8 cellular contexts compared by ENCODE assay signal in genomic region chr13:76991796-76992547, GRCh38.
DNase-seq lines count a peak whose midpoint lies in the region; FAIRE-seq and TF ChIP-seq lines count a peak whose summit lies in the region.

Gene CLN5 (plus strand): TSS chr13:76992081. CDS start chr13:76992099, 18 bp downstream.

- DNase-seq in H54 (ENCODE audit: insufficient read length, low spot score): peak; percentile 96
- peak; percentile 95 for DNase-seq in LoVo (ENCODE audit: low spot score)
- peak; percentile 86 for DNase-seq in SIG-M5 (lab: John Stamatoyannopoulos, UW)
- DNase-seq in activated gamma-delta T cell (lab: John Stamatoyannopoulos, UW): peak; percentile 95
- DNase-seq in fibroblast of the conjunctiva (ENCODE audit: low read depth): peak; percentile 88
- DNase-seq in nephron progenitor cell: peak; percentile 89

- peaks cover 7% of the 10 kb centered on the region for H3K4me1 ChIP-seq in ES-I3 (ENCODE audit: insufficient read depth, low read length)

- no peaks in the 10 kb centered on the region for H3K9me3 Mint-ChIP-seq in nephron progenitor cell
- H3K9me3 Mint-ChIP-seq in stimulated activated naive CD8-positive, alpha-beta T cell treated with anti-CD3 and anti-CD28 coated beads, Interleukin-15, Interleukin-2, amounts not matched to agents 100 ng/mL and 50 ng/mL, for 24 hours: no peaks in the 10 kb centered on the region

- H3K4me3 Mint-ChIP-seq in nephron progenitor cell: peak within 1 kb of the TSS; percentile 99
- H3K4me3 Mint-ChIP-seq in stimulated activated naive CD8-positive, alpha-beta T cell treated with anti-CD3 and anti-CD28 coated beads, Interleukin-15, Interleukin-2, amounts not matched to agents 100 ng/mL and 50 ng/mL, for 24 hours: peak within 1 kb of the TSS; percentile 98

- no peaks in the 10 kb centered on the region for H3K9me3 ChIP-seq in ES-I3 (ENCODE audit: control insufficient read depth, insufficient read depth, low read length)

- peaks cover 2% of the 10 kb centered on the region for H3K36me3 ChIP-seq in ES-I3 (ENCODE audit: insufficient read depth, low read length)

- peaks cover 8% of the 10 kb centered on the region for H3K36me3 Mint-ChIP-seq in nephron progenitor cell (ENCODE audit: low read depth)
- H3K36me3 Mint-ChIP-seq in stimulated activated naive CD8-positive, alpha-beta T cell treated with anti-CD3 and anti-CD28 coated beads, Interleukin-15, Interleukin-2, amounts not matched to agents 100 ng/mL and 50 ng/mL, for 24 hours (ENCODE audit: low read depth): peaks cover 25% of the 10 kb centered on the region

- peaks cover 19% of the 10 kb centered on the region for H3K27me3 Mint-ChIP-seq in nephron progenitor cell (ENCODE audit: low read depth, poor library complexity)
- no peaks in the 10 kb centered on the region for H3K27me3 Mint-ChIP-seq in stimulated activated naive CD8-positive, alpha-beta T cell treated with anti-CD3 and anti-CD28 coated beads, Interleukin-15, Interleukin-2, amounts not matched to agents 100 ng/mL and 50 ng/mL, for 24 hours

- TF ChIP-seq CTCF in nephron progenitor cell (IDR thresholded peaks at IDR 0.05): no peak

- FAIRE-seq in H54 (lab: Jason Lieb, UNC): no peak

- peaks cover 31% of the 10 kb centered on the region for H3K4me1 Mint-ChIP-seq in nephron progenitor cell
- H3K4me1 Mint-ChIP-seq in stimulated activated naive CD8-positive, alpha-beta T cell treated with anti-CD3 and anti-CD28 coated beads, Interleukin-15, Interleukin-2, amounts not matched to agents 100 ng/mL and 50 ng/mL, for 24 hours (ENCODE audit: low read depth): peaks cover 35% of the 10 kb centered on the region

- peak within 1 kb of the TSS; percentile 72 for H3K9ac ChIP-seq in ES-I3 (ENCODE audit: low read depth, low read length)

- H3K27ac Mint-ChIP-seq in nephron progenitor cell: peak within 1 kb of the TSS; percentile 97
- H3K27ac Mint-ChIP-seq in stimulated activated naive CD8-positive, alpha-beta T cell treated with anti-CD3 and anti-CD28 coated beads, Interleukin-15, Interleukin-2, amounts not matched to agents 100 ng/mL and 50 ng/mL, for 24 hours: peak within 1 kb of the TSS; percentile 97

- TF ChIP-seq POLR2A in H54 (IDR thresholded peaks at IDR 0.05; ENCODE audit: low read depth, low read length): peak; percentile 87

Comparison
In these comparisons a context has a peak if more than half of its experiments do, and no peak if none do; other contexts are left out.
1. Peak in every context shown above with its lines: DNase-seq.